ENCODE assay signal across 26 cellular contexts in the genomic region with DNA sequence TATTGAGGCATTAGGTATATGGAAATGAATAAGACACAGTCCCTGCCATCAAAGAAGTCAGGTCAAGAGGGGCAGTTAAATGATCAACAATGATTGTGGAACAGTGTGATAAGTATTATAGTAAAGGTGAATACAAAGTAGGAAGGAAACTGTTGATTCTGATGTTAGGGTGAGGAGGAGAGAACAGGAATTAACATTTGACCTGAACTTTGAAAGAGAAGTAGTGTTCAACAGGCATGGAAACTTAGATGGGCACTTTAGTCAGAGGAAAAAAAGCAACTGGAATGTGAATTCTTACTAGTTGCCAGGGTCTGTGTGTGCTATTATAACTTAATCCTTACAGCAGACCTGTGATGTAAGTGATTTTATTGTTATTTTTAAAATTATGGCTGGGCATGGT.
"Had no signal": no experiment of that assay in that cellular context is flagged by ENCODE, and none has a peak within 500 bp of the region (broad histone marks: within the 10 kb centered on the region; RNA-seq: fewer than 3 reads in every experiment).

No MANE protein-coding gene starts in this region.

- H3K4me1 ChIP-seq: colonic mucosa, neural progenitor cell had no signal

- H3K9me3 ChIP-seq: colonic mucosa, esophagus muscularis mucosa, heart right ventricle, left lung, mucosa of descending colon, thoracic aorta, tibial nerve, upper lobe of left lung had no signal

- H3K27me3 ChIP-seq: colonic mucosa, esophagus muscularis mucosa, foreskin keratinocyte, heart right ventricle, left lung, neural progenitor cell, tibial nerve, upper lobe of left lung had no signal

- H3K4me3 ChIP-seq: colonic mucosa, esophagus muscularis mucosa, heart right ventricle, left lung, mucosa of descending colon, neural progenitor cell, thoracic aorta, tibial nerve, upper lobe of left lung had no signal

- ATAC-seq: foreskin keratinocyte; heart right ventricle; left cardiac atrium; left lung; mucosa of descending colon; natural killer cell treated with Interleukin-12 subunit alpha and Interleukin-12 subunit beta and Interleukin-15 and Interleukin-18, amount 100 ng/mL, for 72 hours; sciatic nerve; stimulated activated memory B cell treated with anti-CD40 and anti-IgM and Interleukin-4, amounts not matched to agents 10 μg/mL and 1 μg/mL and 100 μg/mL, for 72 hours had no signal

- H2AFZ ChIP-seq: neural progenitor cell had no signal

- H3K27ac ChIP-seq: colonic mucosa, esophagus muscularis mucosa, foreskin keratinocyte, heart right ventricle, left lung, neural progenitor cell, thoracic aorta, tibial nerve, upper lobe of left lung had no signal

- H3K36me3 Mint-ChIP-seq: naive B cell; natural killer cell treated with Interleukin-12 subunit alpha and Interleukin-12 subunit beta and Interleukin-15 and Interleukin-18, amount 100 ng/mL, for 72 hours had no signal

- H3K9ac ChIP-seq: neural progenitor cell had no signal

- H3K27me3 Mint-ChIP-seq: dendritic cell treated with granulocyte-macrophage colony-stimulating factor and Interleukin-4, amounts not matched to agents 40 ng/mL and 50 ng/mL, for 4 days; naive B cell; natural killer cell treated with Interleukin-12 subunit alpha and Interleukin-12 subunit beta and Interleukin-15 and Interleukin-18, amount 100 ng/mL, for 72 hours; stimulated activated memory B cell treated with anti-CD40 and anti-IgM and Interleukin-4, amounts not matched to agents 10 μg/mL and 1 μg/mL and 100 μg/mL, for 72 hours; stimulated activated naive CD8-positive, alpha-beta T cell treated with anti-CD3 and anti-CD28 coated beads, Interleukin-15, Interleukin-2, amounts not matched to agents 100 ng/mL and 50 ng/mL, for 24 hours had no signal

- H3K9me3 Mint-ChIP-seq: dendritic cell treated with granulocyte-macrophage colony-stimulating factor and Interleukin-4, amounts not matched to agents 40 ng/mL and 50 ng/mL, for 4 days; mesothelial cell of epicardium; naive B cell; natural killer cell treated with Interleukin-12 subunit alpha and Interleukin-12 subunit beta and Interleukin-15 and Interleukin-18, amount 100 ng/mL, for 72 hours; stimulated activated memory B cell treated with anti-CD40 and anti-IgM and Interleukin-4, amounts not matched to agents 10 μg/mL and 1 μg/mL and 100 μg/mL, for 72 hours; stimulated activated naive CD8-positive, alpha-beta T cell treated with anti-CD3 and anti-CD28 coated beads, Interleukin-15, Interleukin-2, amounts not matched to agents 100 ng/mL and 50 ng/mL, for 24 hours had no signal

- DNase-seq: colonic mucosa; effector CD8-positive, alpha-beta T cell; foreskin keratinocyte; glutamatergic neuron; heart right ventricle; hippocampal formation; left cardiac atrium; left lung; mesenchymal stem cell; mucosa of descending colon; naive B cell; posterior cingulate gyrus; retina; stimulated activated CD4-positive, alpha-beta T cell treated with anti-CD3 and anti-CD28 coated beads, Interleukin-2, amount 100 ng/mL, for 24 hours; stimulated activated CD4-positive, alpha-beta T cell treated with anti-CD3 and anti-CD28 coated beads, Interleukin-4, amount 100 ng/mL, for 24 hours; upper lobe of left lung had no signal

- H3K4me3 Mint-ChIP-seq: dendritic cell treated with granulocyte-macrophage colony-stimulating factor and Interleukin-4, amounts not matched to agents 40 ng/mL and 50 ng/mL, for 4 days; mesothelial cell of epicardium; naive B cell; natural killer cell treated with Interleukin-12 subunit alpha and Interleukin-12 subunit beta and Interleukin-15 and Interleukin-18, amount 100 ng/mL, for 72 hours; neural progenitor cell; stimulated activated memory B cell treated with anti-CD40 and anti-IgM and Interleukin-4, amounts not matched to agents 10 μg/mL and 1 μg/mL and 100 μg/mL, for 72 hours; stimulated activated naive CD8-positive, alpha-beta T cell treated with anti-CD3 and anti-CD28 coated beads, Interleukin-15, Interleukin-2, amounts not matched to agents 100 ng/mL and 50 ng/mL, for 24 hours had no signal

- H3K36me3 ChIP-seq: colonic mucosa, esophagus muscularis mucosa, left lung, neural progenitor cell, thoracic aorta, tibial nerve, upper lobe of left lung had no signal

- H3K4me2 ChIP-seq: neural progenitor cell had no signal

- H3K27ac Mint-ChIP-seq: dendritic cell treated with granulocyte-macrophage colony-stimulating factor and Interleukin-4, amounts not matched to agents 40 ng/mL and 50 ng/mL, for 4 days; mesothelial cell of epicardium; neural progenitor cell; stimulated activated memory B cell treated with anti-CD40 and anti-IgM and Interleukin-4, amounts not matched to agents 10 μg/mL and 1 μg/mL and 100 μg/mL, for 72 hours; stimulated activated naive CD8-positive, alpha-beta T cell treated with anti-CD3 and anti-CD28 coated beads, Interleukin-15, Interleukin-2, amounts not matched to agents 100 ng/mL and 50 ng/mL, for 24 hours had no signal
